In genomic region chr14:102333795-102334415, GRCh38 we compare ENCODE assay signal across 18 cellular contexts. TPM values are rescaled to one million over a fixed set of nuclear protein-coding genes. Genes with fewer than 3 reads are reported as not detected.
A peak's percentile ranks its signal among the peaks of the same experiment; 100 is the strongest.
DNase-seq lines count a peak whose midpoint lies in the region; ATAC-seq, FAIRE-seq and TF ChIP-seq lines count a peak whose summit lies in the region.
"Had no signal": no experiment of that assay in that cellular context is flagged by ENCODE, and none has a peak within 500 bp of the region (broad histone marks: within the 10 kb centered on the region; RNA-seq: fewer than 3 reads in every experiment).

No MANE protein-coding gene starts in this region.

- H3K36me3 ChIP-seq in lower lobe of right lung = peaks cover 26% of the 10 kb centered on the region

- peak; percentile 20 for ATAC-seq in Right ventricle myocardium superior (ENCODE audit: poor library complexity)
- ATAC-seq in central memory CD8-positive, alpha-beta T cell (replicated peaks; ENCODE audit: extremely low read depth, poor library complexity, severe bottlenecking) = no peak
- ATAC-seq in lower lobe of right lung = peak; percentile 30 to 49
- ATAC-seq in GM21528 (IDR thresholded peaks at IDR 0.05; ENCODE audit: low FRiP score, unreplicated experiment) = no peak
- ATAC-seq: PC-3 had no signal

- H3K27me3 Mint-ChIP-seq in central memory CD8-positive, alpha-beta T cell = no peaks in the 10 kb centered on the region
- H3K27me3 Mint-ChIP-seq: CD4-positive, alpha-beta memory T cell had no signal

- no peak for DNase-seq in Right ventricle myocardium superior
- no peak for DNase-seq in cardiac septum (ENCODE audit: low spot score)
- DNase-seq in central memory CD8-positive, alpha-beta T cell (ENCODE audit: low spot score in 2 of 2) = no peak
- DNase-seq in lower lobe of right lung = no peak
- no peak for DNase-seq in HTR-8/SVneo (ENCODE audit: insufficient read length, low spot score)
- no peak for DNase-seq in SHP77 (lab: John Stamatoyannopoulos, UW)
- DNase-seq: CD4-positive, alpha-beta memory T cell; NCI-H1417; NCI-H187; NCI-H226; NCI-H524; NCI-H82; PC-3 had no signal

- no peaks in the 10 kb centered on the region for H3K9me3 Mint-ChIP-seq in central memory CD8-positive, alpha-beta T cell
- H3K9me3 Mint-ChIP-seq: CD4-positive, alpha-beta memory T cell had no signal

- H3K27ac ChIP-seq in lower lobe of right lung = no peak overlapping the region
- H3K27ac ChIP-seq: A549, KMS-11 had no signal

- no peak overlapping the region for H3K4me3 Mint-ChIP-seq in central memory CD8-positive, alpha-beta T cell
- H3K4me3 Mint-ChIP-seq: CD4-positive, alpha-beta memory T cell had no signal

- H3K27ac Mint-ChIP-seq in central memory CD8-positive, alpha-beta T cell (ENCODE audit: low read depth) = peak overlapping the region; percentile 44

- no peak overlapping the region for H3K4me3 ChIP-seq in lower lobe of right lung
- H3K4me3 ChIP-seq: A549 had no signal

- intact Hi-C loops in Right ventricle myocardium superior (cut with DNase I) (no loop called here), cardiac septum (cut with DNase I) (no loop called here), lower lobe of right lung (cut with DNase I) (no loop called here)

- peaks cover 6% of the 10 kb centered on the region for H3K4me1 Mint-ChIP-seq in central memory CD8-positive, alpha-beta T cell

- FAIRE-seq in HTR-8/SVneo (lab: Jason Lieb, UNC) = no peak
- FAIRE-seq: A549, GM12891, H54 had no signal

- no peak for TF ChIP-seq CTCF in lower lobe of right lung (IDR thresholded peaks at IDR 0.05)

- H3K9me3 ChIP-seq in lower lobe of right lung = no peaks in the 10 kb centered on the region
- H3K9me3 ChIP-seq: A549 had no signal

- H3K36me3 Mint-ChIP-seq in central memory CD8-positive, alpha-beta T cell (ENCODE audit: insufficient read depth) = peaks cover 34% of the 10 kb centered on the region

- no peaks in the 10 kb centered on the region for H3K4me1 ChIP-seq in lower lobe of right lung
- H3K4me1 ChIP-seq: A549 had no signal

- H3K27me3 ChIP-seq in lower lobe of right lung (ENCODE audit: low read depth) = no peaks in the 10 kb centered on the region

RNA-seq across cellular contexts. Expression of gene ZNF839, which starts 14.4 kb away (rescaled TPM):
- 7.8 TPM for total RNA-seq in Right ventricle myocardium superior
- total RNA-seq in cardiac septum = 10.2 TPM
- total RNA-seq in lower lobe of right lung = 8.5 TPM

RNA-seq across cellular contexts. Expression of gene CINP, which starts 28.8 kb away (rescaled TPM):
- total RNA-seq in Right ventricle myocardium superior (36.0 TPM), cardiac septum (24.5 TPM), lower lobe of right lung (34.3 TPM)

RNA-seq across cellular contexts. Expression of gene TECPR2, which starts 28.8 kb away (rescaled TPM):
- total RNA-seq in Right ventricle myocardium superior (21.3 TPM), cardiac septum (28.0 TPM), lower lobe of right lung (23.2 TPM)

RNA-seq across cellular contexts. Expression of gene MOK, which starts 28.9 kb away (rescaled TPM):
- total RNA-seq in Right ventricle myocardium superior (10.8 TPM), cardiac septum (9.5 TPM), lower lobe of right lung (15.8 TPM)

Comparison
In these comparisons a context has a peak if more than half of its experiments do, and no peak if none do; other contexts are left out.
1. ATAC-seq: peak in Right ventricle myocardium superior (single experiment) and lower lobe of right lung (2 of 2); none in central memory CD8-positive, alpha-beta T cell (single experiment) and GM21528 (single experiment).